In the genomic region with DNA sequence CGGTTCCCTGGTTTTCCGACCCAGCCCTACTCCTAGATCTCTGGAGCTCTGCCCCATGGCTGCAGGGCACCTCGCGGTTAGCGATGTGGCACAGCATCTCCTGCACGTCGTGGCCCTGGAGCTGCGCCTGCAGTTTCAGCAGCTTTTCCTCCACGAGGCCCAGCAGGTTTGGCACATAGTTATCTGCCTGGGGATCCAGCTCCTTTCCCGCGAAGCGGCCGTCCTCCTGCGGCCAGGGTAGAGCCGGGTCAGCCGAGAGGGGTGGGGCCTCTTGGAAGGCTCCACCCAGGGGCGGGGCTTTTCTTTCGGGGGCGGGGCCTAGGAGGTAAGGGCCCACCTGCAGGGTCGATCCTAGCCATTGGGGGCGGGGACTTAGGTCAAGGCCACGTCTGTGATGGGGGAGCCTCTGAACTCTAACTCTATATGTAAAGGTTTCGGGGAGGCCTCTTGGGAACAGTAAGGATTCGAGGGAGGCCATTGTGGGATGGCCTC, we compare ENCODE assay signal across 8 cellular contexts. TPM values are rescaled to one million over a fixed set of nuclear protein-coding genes. Genes with fewer than 3 reads are reported as not detected.
DNase-seq lines count a peak whose midpoint lies in the region; ATAC-seq and TF ChIP-seq lines count a peak whose summit lies in the region.

No MANE protein-coding gene starts in this region.

- H3K9me3 ChIP-seq in mucosa of descending colon (no peaks in the 10 kb centered on the region), vagina (no peaks in the 10 kb centered on the region)

- peak; percentile 66 for DNase-seq in COLO668 (lab: John Stamatoyannopoulos, UW; ENCODE audit: unreplicated experiment)
- peak; percentile 65 for DNase-seq in RPMI8226
- peak in 2 of 61 donors; percentile 11 to 38 for DNase-seq in caudate nucleus (lab: John Stamatoyannopoulos, UW)
- DNase-seq in mucosa of descending colon: peak; percentile 56 to 70 (median 69)
- DNase-seq in vagina (ENCODE audit: extremely low spot score in 2 of 2): no peak
- DNase-seq in Kasumi-1 (lab: John Stamatoyannopoulos, UW): no peak

- H3K27ac ChIP-seq in caudate nucleus (ENCODE audit: low read depth, low read length) (peak overlapping the region; percentile 0), vagina (peak overlapping the region; percentile 68)

- no peak for TF ChIP-seq CTCF in mucosa of descending colon (IDR thresholded peaks at IDR 0.05)
- no peak for TF ChIP-seq CTCF in vagina (IDR thresholded peaks at IDR 0.05)

- no peaks in the 10 kb centered on the region for H3K27me3 ChIP-seq in vagina

- H3K4me1 ChIP-seq in mucosa of descending colon (ENCODE audit: low read depth): peaks cover 39% of the 10 kb centered on the region
- H3K4me1 ChIP-seq in vagina: peaks cover 54% of the 10 kb centered on the region

- H3K36me3 ChIP-seq in mucosa of descending colon (ENCODE audit: low read depth) (no peaks in the 10 kb centered on the region), vagina (no peaks in the 10 kb centered on the region)

- H3K4me3 ChIP-seq in mucosa of descending colon: no peak overlapping the region
- peak overlapping the region; percentile 33 to 47 for H3K4me3 ChIP-seq in vagina

- TF ChIP-seq POLR2A in vagina (IDR thresholded peaks at IDR 0.05): no peak

- intact Hi-C loops in mucosa of descending colon (cut with DNase I, micrococcal nuclease): no loop called here
- intact Hi-C loops in vagina (cut with DNase I): loop anchor here (5.0 kb wide), 1 partner anchor 39 kb away; the partner anchor contains the start of gene EPOR

- ATAC-seq in GM21723 (IDR thresholded peaks at IDR 0.05; ENCODE audit: unreplicated experiment): peak; percentile 48
- ATAC-seq in mucosa of descending colon: peak; percentile 50
- no peak for ATAC-seq in GM18873 (IDR thresholded peaks at IDR 0.05; ENCODE audit: low FRiP score, unreplicated experiment)

RNA-seq across cellular contexts. Expression of gene RGL3, which starts 2.5 kb away (rescaled TPM):
- 10 to 100 TPM; 10.7 to 15.1 (median 11.0) TPM for total RNA-seq in mucosa of descending colon
- 19.6 TPM for total RNA-seq in vagina

RNA-seq across cellular contexts. Expression of gene ODAD3, which starts 13.3 kb away (rescaled TPM):
- total RNA-seq in mucosa of descending colon (under 1 TPM in 2 of 3 donors, not detected in 1; 0.14 to 0.28 TPM), vagina (not detected)

RNA-seq across cellular contexts. Expression of gene PRKCSH, which starts 13.8 kb away (rescaled TPM):
- total RNA-seq in mucosa of descending colon: 100 to 1,000 TPM; 249 to 337 (median 302) TPM
- total RNA-seq in vagina: 79.1 TPM

RNA-seq across cellular contexts. Expression of gene EPOR, which starts 37.5 kb away (rescaled TPM):
- total RNA-seq in mucosa of descending colon (1 to 10 TPM; 2.8 to 4.7 (median 3.6) TPM), vagina (14.5 TPM)

RNA-seq across cellular contexts. Expression of gene SWSAP1, which starts 47.2 kb away (rescaled TPM):
- total RNA-seq in mucosa of descending colon (1 to 10 TPM; 2.5 to 3.4 (median 3.3) TPM), vagina (1.5 TPM)

Comparison
In these comparisons a context has a peak if more than half of its experiments do, and no peak if none do; other contexts are left out.
1. DNase-seq: peak in COLO668 (single experiment), RPMI8226 (single experiment) and mucosa of descending colon (3 of 3); none in vagina (0 of 2) and Kasumi-1 (0 of 2).